Comparison of ENCODE assay signal across 10 cellular contexts in the genomic region with DNA sequence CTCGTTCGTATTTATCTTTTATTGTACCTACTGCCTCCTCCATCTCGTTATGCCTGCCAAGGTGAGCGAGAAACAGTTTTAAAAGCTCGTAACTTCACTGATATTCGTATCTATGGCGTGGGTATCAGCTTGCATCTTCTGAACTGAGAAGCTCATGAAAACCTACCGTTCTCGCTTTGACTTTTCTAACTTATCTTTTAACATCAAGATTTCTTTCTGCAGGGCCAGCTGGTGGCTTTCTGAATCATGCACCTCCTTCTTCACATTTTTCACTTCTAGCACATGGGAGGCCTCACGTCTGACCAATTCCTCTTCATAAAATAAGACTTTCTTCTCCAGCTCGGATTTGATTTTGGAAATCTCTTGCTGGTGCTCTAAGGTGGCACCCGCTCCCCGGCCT. TPM values are rescaled to one million over a fixed set of nuclear protein-coding genes. Genes with fewer than 3 reads are reported as not detected.
"Had no signal": no experiment of that assay in that cellular context is flagged by ENCODE, and none has a peak within 500 bp of the region (broad histone marks: within the 10 kb centered on the region; RNA-seq: fewer than 3 reads in every experiment).

No MANE protein-coding gene starts in this region.

- H2AFZ ChIP-seq: GM23248, GM23338 had no signal

- ATAC-seq: GM23338, HCT116 had no signal

- H3K9me3 Mint-ChIP-seq: GM23338, H9, HFFc6 had no signal

- H3K4me1 ChIP-seq: HAP-1 had no signal

- H3K4me3 Mint-ChIP-seq: GM23338, H9, HFFc6 had no signal

- H3K27ac ChIP-seq: GM23248 had no signal

- H3K4me2 ChIP-seq: GM23338 had no signal

- H3K9ac ChIP-seq: GM23248 had no signal

- H3K9me3 ChIP-seq: HAP-1 had no signal

- H3K4me1 Mint-ChIP-seq: GM23338, H9 had no signal

- H3K4me3 ChIP-seq: GM23248, GM23338, HAP-1 had no signal

- H3K27ac Mint-ChIP-seq: GM23338, HFFc6 had no signal

- DNase-seq: GM23248, GOT3, H7, H9, HCEC 1CT, HFFc6 had no signal

RNA-seq across cellular contexts. Expression of a gene that starts 45.8 kb away (rescaled TPM):
- total RNA-seq: GM23248, H4, HFFc6 had no signal
- polyA plus RNA-seq: GM23248 had no signal
